ENCODE assay signal across 25 cellular contexts in the genomic region with DNA sequence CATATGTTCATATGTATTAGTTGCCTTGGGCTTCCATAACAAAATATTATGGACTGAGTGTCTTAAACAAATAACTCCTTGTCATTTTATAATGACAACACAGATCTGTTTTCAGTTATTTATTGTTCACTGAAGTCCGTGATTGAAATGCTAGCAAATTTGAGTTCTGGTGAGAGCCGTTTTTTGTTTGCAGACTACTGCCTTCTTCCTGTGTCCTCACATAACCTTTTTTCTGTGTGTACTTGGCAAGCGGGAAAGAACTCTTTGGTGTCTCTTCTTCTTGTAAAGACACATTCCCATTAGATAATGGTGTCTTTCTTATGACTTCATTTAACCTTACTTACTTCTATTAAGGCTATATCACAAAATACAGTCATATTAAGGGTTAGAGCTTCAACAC.
"Had no signal": no experiment of that assay in that cellular context is flagged by ENCODE, and none has a peak within 500 bp of the region (broad histone marks: within the 10 kb centered on the region; RNA-seq: fewer than 3 reads in every experiment).

No MANE protein-coding gene starts in this region.

- H3K4me2 ChIP-seq: smooth muscle cell had no signal

- H2AFZ ChIP-seq: neural progenitor cell, parathyroid adenoma had no signal

- DNase-seq: colonic mucosa; effector memory CD4-positive, alpha-beta T cell; foreskin keratinocyte; left cardiac atrium; left lung; mesenchymal stem cell; mucosa of descending colon; naive B cell; stimulated activated CD4-positive, alpha-beta T cell treated with anti-CD3 and anti-CD28 coated beads, Interleukin-12 subunit alpha, Interleukin-12 subunit beta, amount 100 ng/mL, for 4 hours; stimulated activated CD4-positive, alpha-beta T cell treated with anti-CD3 and anti-CD28 coated beads, Interleukin-1b, Interleukin-23, amount 100 ng/mL, for 48 hours; stimulated activated CD4-positive, alpha-beta T cell treated with anti-CD3 and anti-CD28 coated beads, Interleukin-4, amount 100 ng/mL, for 1 hour; stimulated activated CD8-positive, alpha-beta memory T cell treated with anti-CD3 and anti-CD28 coated beads, Interleukin-4, amount 100 ng/mL, for 48 hours; stimulated activated naive CD4-positive, alpha-beta T cell; stimulated activated naive CD8-positive, alpha-beta T cell treated with anti-CD3 and anti-CD28 coated beads, Interleukin-15, amount 100 ng/mL, for 72 hours; transverse colon; upper lobe of right lung; uterus had no signal

- H3K36me3 ChIP-seq: colonic mucosa, esophagus muscularis mucosa, left lung, neural progenitor cell, suprapubic skin, transverse colon, upper lobe of right lung, uterus had no signal

- H3K79me2 ChIP-seq: parathyroid adenoma had no signal

- H3K9me3 ChIP-seq: colonic mucosa, esophagus muscularis mucosa, suprapubic skin, upper lobe of right lung, uterus had no signal

- H3K27ac ChIP-seq: colonic mucosa, esophagus muscularis mucosa, foreskin keratinocyte, left lung, neural progenitor cell, parathyroid adenoma, suprapubic skin, transverse colon, upper lobe of right lung, uterus had no signal

- H3K27me3 ChIP-seq: colonic mucosa, esophagus muscularis mucosa, foreskin keratinocyte, left lung, neural progenitor cell, suprapubic skin, transverse colon, upper lobe of right lung, uterus had no signal

- H3K9ac ChIP-seq: neural progenitor cell, parathyroid adenoma had no signal

- ATAC-seq: foreskin keratinocyte; left cardiac atrium; left lung; mucosa of descending colon; sciatic nerve; stimulated activated naive CD8-positive, alpha-beta T cell treated with anti-CD3 and anti-CD28 coated beads, Interleukin-15, amount 100 ng/mL, for 72 hours; upper lobe of right lung had no signal

- H3K4me1 ChIP-seq: colonic mucosa, esophagus muscularis mucosa, foreskin keratinocyte, left lung, parathyroid adenoma, suprapubic skin, transverse colon, upper lobe of right lung, uterus had no signal

- FAIRE-seq: endothelial cell of umbilical vein, islet of Langerhans had no signal

- H3K4me3 ChIP-seq: colonic mucosa, esophagus muscularis mucosa, left lung, mucosa of descending colon, neural progenitor cell, smooth muscle cell, suprapubic skin, transverse colon, upper lobe of right lung, uterus had no signal
